ENCODE assay signal across 8 cellular contexts in genomic region chr2:201452058-201452736, GRCh38. TPM values are rescaled to one million over a fixed set of nuclear protein-coding genes. Genes with fewer than 3 reads are reported as not detected.
DNase-seq lines count a peak whose midpoint lies in the region; ATAC-seq and TF ChIP-seq lines count a peak whose summit lies in the region.

No MANE protein-coding gene starts in this region.

- peak overlapping the region; percentile 24 to 91 (median 82) for H3K27ac Mint-ChIP-seq in CD4-positive, alpha-beta memory T cell

- H3K27me3 Mint-ChIP-seq in CD4-positive, alpha-beta memory T cell = no peaks in the 10 kb centered on the region

- H3K4me1 Mint-ChIP-seq in CD4-positive, alpha-beta memory T cell = peaks cover 22 to 45% (median 34%) of the 10 kb centered on the region in 4 donors

- peak overlapping the region; percentile 84 for H2AFZ ChIP-seq in parathyroid adenoma

- ATAC-seq in gastroesophageal sphincter = no peak
- no peak for ATAC-seq in HG03460 (IDR thresholded peaks at IDR 0.05; ENCODE audit: unreplicated experiment)

- no peak for TF ChIP-seq CTCF in WERI-Rb-1 (IDR thresholded peaks at IDR 0.05; ENCODE audit: low read depth, low read length)
- no peak for TF ChIP-seq CTCF in gastroesophageal sphincter (IDR thresholded peaks at IDR 0.05)
- TF ChIP-seq CTCF in parathyroid adenoma (IDR thresholded peaks at IDR 0.05) = no peak

- TF ChIP-seq POLR2A in gastroesophageal sphincter (IDR thresholded peaks at IDR 0.05) = no peak

- TF ChIP-seq EP300 in gastroesophageal sphincter (IDR thresholded peaks at IDR 0.05) = no peak

- H3K4me3 Mint-ChIP-seq in CD4-positive, alpha-beta memory T cell = peak overlapping the region; percentile 82 to 99 (median 90)

- peak in 1 of 5 donors; percentile 13 for DNase-seq in CD4-positive, alpha-beta memory T cell
- DNase-seq in HAP-1 (ENCODE audit: low spot score in 2 of 2) (peak in 1 of 2 experiments; percentile 12), WERI-Rb-1 (no peak), UCSD-AML1 (lab: John Stamatoyannopoulos, UW; ENCODE audit: unreplicated experiment) (no peak), NCI-H2029 treated with DMSO at 0.1 percent for 48 hours (lab: John Stamatoyannopoulos, UW) (no peak)

- in situ Hi-C loops in HAP-1 (cut with MboI; ENCODE audit: low sequenced_read_pairs) = no loop called here

- H3K79me2 ChIP-seq in parathyroid adenoma = peaks cover 31% of the 10 kb centered on the region

- CTCF ChIA-PET in CD4-positive, alpha-beta memory T cell (lab: Charles Lee; ENCODE audit: partially characterized antibody) = interaction anchor here (0.7 to 3.4 kb wide), 8 partner anchors 9 to 219 kb away, joined by 3 to 11 read pairs (median 3); no protein-coding TSS in a partner anchor

- H3K9me3 ChIP-seq in CD4-positive, alpha-beta memory T cell (ENCODE audit: control insufficient read depth in 1 of 2, low read length in 2 of 2) = no peaks in the 10 kb centered on the region
- H3K9me3 ChIP-seq in HAP-1 (no peaks in the 10 kb centered on the region), WERI-Rb-1 (ENCODE audit: severe bottlenecking) (no peaks in the 10 kb centered on the region), gastroesophageal sphincter (no peaks in the 10 kb centered on the region), parathyroid adenoma (ENCODE audit: control insufficient read depth, low read length) (no peaks in the 10 kb centered on the region)

- H3K9me3 Mint-ChIP-seq in CD4-positive, alpha-beta memory T cell = no peaks in the 10 kb centered on the region

- no peak overlapping the region for H3K9ac ChIP-seq in parathyroid adenoma

- H3K4me3 ChIP-seq in CD4-positive, alpha-beta memory T cell (ENCODE audit: low read length in 2 of 2) = peak overlapping the region in 1 of 2 donors; percentile 93
- H3K4me3 ChIP-seq in HAP-1 = peak overlapping the region; percentile 98
- H3K4me3 ChIP-seq in WERI-Rb-1 (ENCODE audit: low read depth, low read length) = peak overlapping the region; percentile 94
- peak overlapping the region; percentile 66 to 92 for H3K4me3 ChIP-seq in gastroesophageal sphincter
- H3K4me3 ChIP-seq in parathyroid adenoma (ENCODE audit: low read depth, low read length) = peak overlapping the region; percentile 89

- H3K4me2 ChIP-seq in parathyroid adenoma (ENCODE audit: low read length) = peak overlapping the region; percentile 61

- peaks cover 8 to 23% of the 10 kb centered on the region in 2 donors for H3K36me3 Mint-ChIP-seq in CD4-positive, alpha-beta memory T cell

- H3K4me1 ChIP-seq in CD4-positive, alpha-beta memory T cell (ENCODE audit: insufficient read depth, low read length) = peaks cover 42% of the 10 kb centered on the region
- H3K4me1 ChIP-seq in HAP-1 (peaks cover 17% of the 10 kb centered on the region), gastroesophageal sphincter (peaks cover 0 to 59% (median 9%) of the 10 kb centered on the region in 3 donors), parathyroid adenoma (peaks cover 9% of the 10 kb centered on the region)

- intact Hi-C loops in CD4-positive, alpha-beta memory T cell (cut with micrococcal nuclease) = loop anchor here (5.0 to 10.0 kb wide), 3 partner anchors 335 to 1460 kb away; partner anchors contain the start of genes CARF, CFLAR, KCTD18 and WDR12

- peak overlapping the region; percentile 74 for H3K27ac ChIP-seq in CD4-positive, alpha-beta memory T cell (ENCODE audit: low read depth, low read length)
- H3K27ac ChIP-seq in WERI-Rb-1 (peak overlapping the region; percentile 93), gastroesophageal sphincter (peak overlapping the region; percentile 72 to 95 (median 92)), parathyroid adenoma (peak overlapping the region; percentile 64)

- 9 to 22% methylated on average over 9 to 22 of the region's 45 CpGs for WGBS in gastroesophageal sphincter (ENCODE audit: low coverage in 1 of 2), 2 donors

- no peaks in the 10 kb centered on the region for H3K27me3 ChIP-seq in CD4-positive, alpha-beta memory T cell (ENCODE audit: insufficient read depth, low read length)
- H3K27me3 ChIP-seq in HAP-1 (ENCODE audit: low read depth) = no peaks in the 10 kb centered on the region
- no peaks in the 10 kb centered on the region for H3K27me3 ChIP-seq in WERI-Rb-1 (ENCODE audit: insufficient read depth, low read depth, severe bottlenecking)
- no peaks in the 10 kb centered on the region for H3K27me3 ChIP-seq in gastroesophageal sphincter
- H3K27me3 ChIP-seq in parathyroid adenoma (ENCODE audit: control insufficient read depth, insufficient read depth, low read length) = no peaks in the 10 kb centered on the region

- H3K36me3 ChIP-seq in CD4-positive, alpha-beta memory T cell (ENCODE audit: insufficient read depth, low read length) = no peaks in the 10 kb centered on the region
- H3K36me3 ChIP-seq in HAP-1 (replicated peaks) (no peaks in the 10 kb centered on the region; the same call in 1 of the 2 replicates), WERI-Rb-1 (peaks cover 31% of the 10 kb centered on the region), gastroesophageal sphincter (peaks cover 0 to 22% of the 10 kb centered on the region in 2 donors), parathyroid adenoma (ENCODE audit: control insufficient read depth, insufficient read depth, low read length) (no peaks in the 10 kb centered on the region)

- POLR2A ChIA-PET in CD4-positive, alpha-beta memory T cell (lab: Charles Lee; ENCODE audit: partially characterized antibody) = interaction anchor here (0.6 to 9.0 kb wide), 22 partner anchors 10 to 641 kb away, joined by 3 to 154 read pairs (median 6); partner anchors contain the start of genes ALS2, BZW1, CASP10 and CASP8

RNA-seq across cellular contexts. Expression of gene STRADB, which starts 0.7 kb away (rescaled TPM):
- 10 to 100 TPM; 17.3 to 20.9 TPM for total RNA-seq in CD4-positive, alpha-beta memory T cell
- polyA plus RNA-seq in CD4-positive, alpha-beta memory T cell = 10 to 100 TPM; 22.4 to 36.2 TPM
- total RNA-seq in gastroesophageal sphincter = 10 to 100 TPM in 3 of 4 donors, 1 to 10 TPM in 1; 9.3 to 34.9 (median 13.0) TPM

RNA-seq across cellular contexts. Expression of gene TRAK2, which starts 0.9 kb away (rescaled TPM):
- 10 to 100 TPM; 46.8 to 47.3 TPM for total RNA-seq in CD4-positive, alpha-beta memory T cell
- 10 to 100 TPM; 25.2 to 40.6 TPM for polyA plus RNA-seq in CD4-positive, alpha-beta memory T cell
- 100 to 1,000 TPM in 2 of 4 donors, 10 to 100 TPM in 2; 64.8 to 129 (median 105) TPM for total RNA-seq in gastroesophageal sphincter
